Comparison of ENCODE assay signal across 8 cellular contexts in the genomic region with DNA sequence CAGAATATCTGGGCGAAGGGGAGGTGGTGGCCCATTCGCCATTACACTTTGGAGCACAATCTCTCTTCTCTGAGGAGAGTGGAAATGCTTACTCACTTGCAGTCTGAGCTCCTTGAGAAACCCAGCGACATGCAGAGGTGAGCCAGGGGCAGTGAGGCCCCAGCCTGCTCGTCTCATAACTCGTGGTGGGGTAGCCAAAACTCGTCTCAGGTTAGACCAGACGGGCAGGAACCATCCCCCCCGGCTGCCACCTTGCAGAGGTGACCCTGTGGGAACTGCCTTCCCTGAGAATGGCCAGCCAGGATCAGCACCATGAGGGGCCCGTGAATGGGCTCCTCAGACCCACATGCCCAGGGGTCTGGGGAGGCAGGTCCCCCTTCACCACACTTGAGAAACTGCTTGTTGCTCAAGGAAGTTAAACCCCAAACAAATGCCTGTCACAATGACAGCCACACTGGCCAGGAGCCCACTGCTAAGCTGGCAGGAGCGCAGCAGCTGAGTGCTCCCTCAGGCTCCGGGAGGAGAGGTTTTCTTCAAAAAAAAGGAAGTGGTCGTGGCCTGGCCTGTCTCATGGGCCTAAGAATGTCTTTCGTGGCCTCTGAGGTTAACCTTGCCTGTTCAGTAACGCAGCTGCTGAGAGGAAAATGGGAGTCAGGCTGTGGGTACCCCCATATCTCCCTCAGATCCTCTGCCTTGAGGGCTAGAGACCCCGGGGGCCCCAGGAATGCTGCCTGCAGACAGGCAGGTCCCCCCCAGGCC. TPM values are rescaled to one million over a fixed set of nuclear protein-coding genes. Genes with fewer than 3 reads are reported as not detected.
A peak's percentile ranks its signal among the peaks of the same experiment; 100 is the strongest.
DNase-seq lines count a peak whose midpoint lies in the region; ATAC-seq and TF ChIP-seq lines count a peak whose summit lies in the region.

No MANE protein-coding gene starts in this region.

- POLR2A ChIA-PET in CD8-positive, alpha-beta memory T cell (lab: Charles Lee), result no interaction called here

- H3K4me1 Mint-ChIP-seq in naive B cell, result peaks cover 28 to 54% (median 52%) of the 10 kb centered on the region in 3 donors
- H3K4me1 Mint-ChIP-seq in CD8-positive, alpha-beta memory T cell, result peaks cover 0 to 15% (median 2%) of the 10 kb centered on the region in 3 donors

- H3K27ac Mint-ChIP-seq in naive B cell, result peak overlapping the region; percentile 21 to 94 (median 80)
- H3K27ac Mint-ChIP-seq in CD8-positive, alpha-beta memory T cell, result peak overlapping the region in 1 of 8 donors; percentile 70

- CTCF ChIA-PET in CD8-positive, alpha-beta memory T cell (lab: Charles Lee), result interaction anchor here (1.6 kb wide), 1 partner anchor 28 kb away, joined by 3 read pairs; no protein-coding TSS in a partner anchor

- H3K27ac ChIP-seq in CD8-positive, alpha-beta memory T cell (ENCODE audit: low read depth, low read length), result no peak overlapping the region

- peak; percentile 24 for TF ChIP-seq POLR2A in GM18951 (IDR thresholded peaks at IDR 0.05; ENCODE audit: extremely low read depth, insufficient read depth, insufficient read length)

- H3K9me3 Mint-ChIP-seq in naive B cell, result no peaks in the 10 kb centered on the region
- H3K9me3 Mint-ChIP-seq in CD8-positive, alpha-beta memory T cell, result no peaks in the 10 kb centered on the region

- H3K27me3 Mint-ChIP-seq in naive B cell, result no peaks in the 10 kb centered on the region
- H3K27me3 Mint-ChIP-seq in CD8-positive, alpha-beta memory T cell, result peaks cover 0 to 3% of the 10 kb centered on the region in 2 donors

- peak overlapping the region in 5 of 8 donors; percentile 4 to 55 (median 20) for H3K4me3 Mint-ChIP-seq in naive B cell
- no peak overlapping the region for H3K4me3 Mint-ChIP-seq in CD8-positive, alpha-beta memory T cell

- no peaks in the 10 kb centered on the region for H3K9me3 ChIP-seq in CD8-positive, alpha-beta memory T cell (ENCODE audit: low read length)

- no peaks in the 10 kb centered on the region for H3K36me3 Mint-ChIP-seq in naive B cell
- peaks cover 0 to 35% (median 2%) of the 10 kb centered on the region in 3 donors for H3K36me3 Mint-ChIP-seq in CD8-positive, alpha-beta memory T cell

- H3K27me3 ChIP-seq in CD8-positive, alpha-beta memory T cell (ENCODE audit: insufficient read depth, low read length, poor library complexity, severe bottlenecking), result no peaks in the 10 kb centered on the region

- no peaks in the 10 kb centered on the region for H3K4me1 ChIP-seq in CD8-positive, alpha-beta memory T cell (ENCODE audit: insufficient read depth, low read length)

- no peaks in the 10 kb centered on the region for H3K36me3 ChIP-seq in CD8-positive, alpha-beta memory T cell (ENCODE audit: insufficient read depth, low read length)

- in situ Hi-C loops in GM18951 (cut with MboI; ENCODE audit: low sequenced_read_pairs, unreplicated experiment), result no loop called here

- DNase-seq in Kasumi-1 (lab: John Stamatoyannopoulos, UW) (peak; percentile 87 to 94), cerebellum (ENCODE audit: low spot score) (peak; percentile 55), naive B cell (peak; percentile 31), NCI-H187 (lab: John Stamatoyannopoulos, UW) (no peak)
- no peak for DNase-seq in activated CD4-positive, CD25-positive, alpha-beta regulatory T cell (lab: John Stamatoyannopoulos, UW)
- no peak for DNase-seq in CD8-positive, alpha-beta memory T cell

- ATAC-seq in naive B cell (ENCODE audit: low read depth in 2 of 2), result peak; percentile 75 to 83
- no peak for ATAC-seq in HG03565 (IDR thresholded peaks at IDR 0.05; ENCODE audit: unreplicated experiment)

- no peak overlapping the region for H3K4me3 ChIP-seq in CD8-positive, alpha-beta memory T cell (ENCODE audit: low read length)

RNA-seq across cellular contexts. Expression of gene ALDH2, which starts 9.2 kb away (rescaled TPM):
- 22.0 TPM for total RNA-seq in cerebellum
- 10 to 100 TPM; 11.5 to 16.9 (median 13.2) TPM for polyA plus RNA-seq in naive B cell (ENCODE audit: low read depth in 6 of 6)
- 1 to 10 TPM; 1.2 to 1.4 TPM for total RNA-seq in CD8-positive, alpha-beta memory T cell
- polyA plus RNA-seq in CD8-positive, alpha-beta memory T cell, result 0.45 TPM

Comparison
In these comparisons a context has a peak if more than half of its experiments do, and no peak if none do; other contexts are left out.
1. DNase-seq: peak in Kasumi-1 (2 of 2), cerebellum (single experiment) and naive B cell (single experiment); none in NCI-H187 (0 of 2), activated CD4-positive, CD25-positive, alpha-beta regulatory T cell (0 of 4) and CD8-positive, alpha-beta memory T cell (0 of 5).
2. H3K4me3 Mint-ChIP-seq: peak in naive B cell (5 of 8); none in CD8-positive, alpha-beta memory T cell (0 of 7).